8 cellular contexts compared by ENCODE assay signal in genomic region chr3:25033407-25034029, GRCh38.
DNase-seq lines count a peak whose midpoint lies in the region; ATAC-seq and TF ChIP-seq lines count a peak whose summit lies in the region.

No MANE protein-coding gene starts in this region.

- no peaks in the 10 kb centered on the region for H3K36me3 ChIP-seq in liver (ENCODE audit: control insufficient read depth in 4 of 4, insufficient read depth in 3 of 4, low read depth in 1 of 4, low read length in 3 of 4)

- no peak overlapping the region for H3K4me3 ChIP-seq in liver (ENCODE audit: low read depth in 1 of 3, low read length in 3 of 3)

- peak; percentile 81 for ATAC-seq in GM18909 (IDR thresholded peaks at IDR 0.05; ENCODE audit: poor library complexity, unreplicated experiment)
- peak; percentile 47 for ATAC-seq in HG03108 (IDR thresholded peaks at IDR 0.05; ENCODE audit: unreplicated experiment)

- DNase-seq in DMS53 treated with DMSO at 0.1 percent for 48 hours (lab: John Stamatoyannopoulos, UW; ENCODE audit: unreplicated experiment), result peak; percentile 13
- DNase-seq in NCI-H82 (lab: John Stamatoyannopoulos, UW), result peak; percentile 84
- DNase-seq in caudate nucleus (lab: John Stamatoyannopoulos, UW), result peak in 42 of 61 donors; percentile 1 to 69 (median 17)
- no peak for DNase-seq in NCI-H345 treated with DMSO at 0.1 percent for 48 hours (lab: John Stamatoyannopoulos, UW; ENCODE audit: unreplicated experiment)
- no peak for DNase-seq in activated gamma-delta T cell treated with Interleukin-2 at 50 U/mL for 16 hours

- H3K27ac ChIP-seq in caudate nucleus (ENCODE audit: low read depth, low read length) (no peak overlapping the region), liver (ENCODE audit: low read depth in 1 of 2, low read length in 2 of 2) (no peak overlapping the region)

- no peaks in the 10 kb centered on the region for H3K4me1 ChIP-seq in liver (ENCODE audit: control insufficient read depth in 4 of 4, insufficient read depth in 4 of 4, low read length in 3 of 4)

- 75% methylated on average over 6 of the region's 6 CpGs for WGBS in liver

- no peaks in the 10 kb centered on the region for H3K27me3 ChIP-seq in liver (ENCODE audit: control insufficient read depth in 4 of 4, insufficient read depth in 4 of 4, low read length in 3 of 4)

- no peak overlapping the region for H3K9ac ChIP-seq in liver (ENCODE audit: low read depth in 1 of 2, low read length in 2 of 2)

- TF ChIP-seq CTCF in liver (IDR thresholded peaks at IDR 0.05; ENCODE audit: low read depth, low read length, missing input control), result peak; percentile 56

- TF ChIP-seq RAD21 in liver (IDR thresholded peaks at IDR 0.05), result peak; percentile 56 to 78

- H3K9me3 ChIP-seq in liver (ENCODE audit: control insufficient read depth in 4 of 4, low read length in 3 of 4), result no peaks in the 10 kb centered on the region

TF ChIP-seq in liver, 16 proteins besides CTCF, POLR2A, EP300 and RAD21:
- TF ChIP-seq NR2F2 (IDR thresholded peaks at IDR 0.05) (peak; percentile 40), RXRA (IDR thresholded peaks at IDR 0.05) (peak in 1 of 2 donors; percentile 6), REST (IDR thresholded peaks at IDR 0.05) (no peak), EGR1 (IDR thresholded peaks at IDR 0.05; ENCODE audit: low read depth in 2 of 2) (no peak)

Comparison
In these comparisons a context has a peak if more than half of its experiments do, and no peak if none do; other contexts are left out.
1. DNase-seq: peak in DMS53 treated with DMSO at 0.1 percent for 48 hours (single experiment), NCI-H82 (single experiment) and caudate nucleus (42 of 61); none in NCI-H345 treated with DMSO at 0.1 percent for 48 hours (single experiment) and activated gamma-delta T cell treated with Interleukin-2 at 50 U/mL for 16 hours (single experiment).